27 cellular contexts compared by ENCODE assay signal in the genomic region with DNA sequence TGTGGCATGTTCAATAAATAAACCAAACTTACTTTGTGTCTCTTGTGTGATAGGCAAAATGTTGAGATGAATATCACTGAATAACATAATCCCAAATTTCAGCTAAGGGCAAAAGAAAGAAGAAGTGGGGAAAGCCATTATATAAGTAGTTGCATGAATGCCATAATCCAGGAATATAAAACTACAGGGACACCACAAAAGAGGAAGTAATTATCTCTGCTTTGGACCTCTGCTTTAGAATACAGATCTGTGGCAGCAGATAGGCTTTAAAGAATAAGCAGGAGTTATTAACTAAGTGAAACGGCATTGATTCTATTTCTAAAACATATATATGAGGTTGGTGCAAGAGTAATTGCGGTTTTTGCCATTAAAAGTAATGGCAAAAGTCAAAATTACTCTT.
"Had no signal": no experiment of that assay in that cellular context is flagged by ENCODE, and none has a peak within 500 bp of the region (broad histone marks: within the 10 kb centered on the region; RNA-seq: fewer than 3 reads in every experiment).

No MANE protein-coding gene starts in this region.

- H3K4me3 Mint-ChIP-seq: activated CD8-positive, alpha-beta memory T cell treated with anti-CD3 and anti-CD28 coated beads, Interleukin-2, amount 10 ng/mL, durations not matched to agents 7 days and 5 days; activated CD8-positive, alpha-beta T cell treated with anti-CD3 and anti-CD28 coated beads, Interleukin-2, amount 10 ng/mL, durations not matched to agents 7 days and 5 days; mesothelial cell of epicardium; naive B cell; nephron progenitor cell; stimulated activated memory B cell treated with anti-CD40 and anti-IgM and Interleukin-4, amounts not matched to agents 10 μg/mL and 1 μg/mL and 100 μg/mL, for 72 hours; stimulated activated naive CD8-positive, alpha-beta T cell treated with anti-CD3 and anti-CD28 coated beads, Interleukin-15, amount 100 ng/mL, for 72 hours; T-helper 2 cell treated with Interferon-gamma antibody and Interleukin-4, amounts not matched to agents 5 μg/mL and 100 μg/mL, for 36 hours; WTC11 had no signal

- ATAC-seq: activated CD8-positive, alpha-beta memory T cell treated with anti-CD3 and anti-CD28 coated beads, Interleukin-2, amount 10 ng/mL, durations not matched to agents 7 days and 5 days; activated CD8-positive, alpha-beta T cell treated with anti-CD3 and anti-CD28 coated beads, Interleukin-2, amount 10 ng/mL, durations not matched to agents 7 days and 5 days; activated naive CD4-positive, alpha-beta T cell treated with anti-CD3 and anti-CD28 coated beads, Interleukin-2, amount 50 U/mL, for 72 hours; esophagus mucosa; left cardiac atrium; right lobe of liver; stimulated activated memory B cell treated with anti-CD40 and anti-IgM and Interleukin-4, amounts not matched to agents 10 μg/mL and 1 μg/mL and 100 μg/mL, for 72 hours; upper lobe of right lung; WTC11 had no signal

- DNase-seq: activated CD4-positive, alpha-beta T cell treated with anti-CD3 and anti-CD28 coated beads for 1 hour; activated CD4-positive, alpha-beta T cell treated with anti-CD3 and anti-CD28 coated beads, Interleukin-2, amount 50 U/mL, for 1 hour; activated CD8-positive, alpha-beta memory T cell treated with anti-CD3 and anti-CD28 coated beads, Interleukin-2, amount 10 ng/mL, durations not matched to agents 7 days and 5 days; activated CD8-positive, alpha-beta T cell treated with anti-CD3 and anti-CD28 coated beads, Interleukin-2, amount 10 ng/mL, durations not matched to agents 7 days and 5 days; activated naive CD4-positive, alpha-beta T cell; activated T-cell treated with anti-CD3 and anti-CD28 coated beads, Interleukin-2, amount 50 U/mL, for 48 hours; central memory CD4-positive, alpha-beta T cell; foreskin fibroblast; head of caudate nucleus; hippocampal formation; left cardiac atrium; naive B cell; nephron progenitor cell; right lobe of liver; stimulated activated CD4-positive, alpha-beta T cell treated with anti-CD3 and anti-CD28 coated beads, Interleukin-12 subunit alpha, Interleukin-12 subunit beta, amount 100 ng/mL, for 4 hours; stimulated activated CD4-positive, alpha-beta T cell treated with anti-CD3 and anti-CD28 coated beads, Interleukin-4, amount 100 ng/mL, for 1 hour; stimulated activated naive CD8-positive, alpha-beta T cell treated with anti-CD3 and anti-CD28 coated beads, Interleukin-15, amount 100 ng/mL, for 72 hours; tibial artery; upper lobe of right lung had no signal

- H3K4me3 ChIP-seq: breast epithelium, right lobe of liver, suprapubic skin, tibial artery, upper lobe of right lung had no signal

- H3K4me1 Mint-ChIP-seq: mesothelial cell of epicardium; naive B cell; nephron progenitor cell; stimulated activated memory B cell treated with anti-CD40 and anti-IgM and Interleukin-4, amounts not matched to agents 10 μg/mL and 1 μg/mL and 100 μg/mL, for 72 hours; stimulated activated naive CD8-positive, alpha-beta T cell treated with anti-CD3 and anti-CD28 coated beads, Interleukin-15, amount 100 ng/mL, for 72 hours had no signal

- H3K36me3 Mint-ChIP-seq: activated CD8-positive, alpha-beta memory T cell treated with anti-CD3 and anti-CD28 coated beads, Interleukin-2, amount 10 ng/mL, durations not matched to agents 7 days and 5 days; activated naive CD4-positive, alpha-beta T cell treated with anti-CD3 and anti-CD28 coated beads, Interleukin-2, amount 50 U/mL, for 72 hours; mesothelial cell of epicardium; naive B cell; stimulated activated memory B cell treated with anti-CD40 and anti-IgM and Interleukin-4, amounts not matched to agents 10 μg/mL and 1 μg/mL and 100 μg/mL, for 72 hours; WTC11 had no signal

- H3K27ac Mint-ChIP-seq: activated CD8-positive, alpha-beta memory T cell treated with anti-CD3 and anti-CD28 coated beads, Interleukin-2, amount 10 ng/mL, durations not matched to agents 7 days and 5 days; activated CD8-positive, alpha-beta T cell treated with anti-CD3 and anti-CD28 coated beads, Interleukin-2, amount 10 ng/mL, durations not matched to agents 7 days and 5 days; activated naive CD4-positive, alpha-beta T cell treated with anti-CD3 and anti-CD28 coated beads, Interleukin-2, amount 50 U/mL, for 72 hours; mesothelial cell of epicardium; nephron progenitor cell; stimulated activated memory B cell treated with anti-CD40 and anti-IgM and Interleukin-4, amounts not matched to agents 10 μg/mL and 1 μg/mL and 100 μg/mL, for 72 hours; stimulated activated naive CD8-positive, alpha-beta T cell treated with anti-CD3 and anti-CD28 coated beads, Interleukin-15, amount 100 ng/mL, for 72 hours; T-helper 2 cell treated with Interferon-gamma antibody and Interleukin-4, amounts not matched to agents 5 μg/mL and 100 μg/mL, for 36 hours; WTC11 had no signal

- H3K27me3 Mint-ChIP-seq: naive B cell; stimulated activated memory B cell treated with anti-CD40 and anti-IgM and Interleukin-4, amounts not matched to agents 10 μg/mL and 1 μg/mL and 100 μg/mL, for 72 hours; stimulated activated naive CD8-positive, alpha-beta T cell treated with anti-CD3 and anti-CD28 coated beads, Interleukin-15, amount 100 ng/mL, for 72 hours had no signal

- H3K9me3 Mint-ChIP-seq: activated naive CD4-positive, alpha-beta T cell treated with anti-CD3 and anti-CD28 coated beads, Interleukin-2, amount 50 U/mL, for 72 hours; mesothelial cell of epicardium; naive B cell; nephron progenitor cell; stimulated activated memory B cell treated with anti-CD40 and anti-IgM and Interleukin-4, amounts not matched to agents 10 μg/mL and 1 μg/mL and 100 μg/mL, for 72 hours; stimulated activated naive CD8-positive, alpha-beta T cell treated with anti-CD3 and anti-CD28 coated beads, Interleukin-15, amount 100 ng/mL, for 72 hours; T-helper 2 cell treated with Interferon-gamma antibody and Interleukin-4, amounts not matched to agents 5 μg/mL and 100 μg/mL, for 36 hours; WTC11 had no signal
